Comparison of ENCODE assay signal across 12 cellular contexts in the genomic region with DNA sequence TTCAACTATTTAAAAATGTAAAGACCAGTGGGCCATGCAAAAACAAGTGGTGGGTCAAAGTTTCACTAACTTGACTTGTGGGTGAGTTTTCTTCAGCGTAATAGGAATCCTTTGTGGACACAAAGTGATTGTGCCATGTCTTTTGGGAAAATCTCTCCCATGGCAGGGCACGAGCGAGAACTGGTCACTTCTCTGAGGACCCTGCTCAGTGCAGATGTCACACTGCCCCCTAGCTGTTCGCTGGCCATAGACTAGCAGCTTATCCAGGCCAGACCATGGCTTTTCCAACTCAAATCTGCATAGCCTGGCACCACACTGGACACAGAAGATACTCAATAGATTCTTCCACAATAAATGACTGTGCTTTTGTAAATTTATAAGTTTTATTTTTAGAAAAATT.
DNase-seq lines count a peak whose midpoint lies in the region; ATAC-seq and TF ChIP-seq lines count a peak whose summit lies in the region.
"Had no signal": no experiment of that assay in that cellular context is flagged by ENCODE, and none has a peak within 500 bp of the region (broad histone marks: within the 10 kb centered on the region; RNA-seq: fewer than 3 reads in every experiment).

No MANE protein-coding gene starts in this region.

- H3K4me3 ChIP-seq in AG04450 (ENCODE audit: low read depth, low read length) (no peak overlapping the region), prostate gland (no peak overlapping the region)
- H3K4me3 ChIP-seq: esophagus squamous epithelium had no signal

- no peaks in the 10 kb centered on the region for H3K36me3 ChIP-seq in prostate gland
- H3K36me3 ChIP-seq: esophagus squamous epithelium had no signal

- ATAC-seq in GM19328 (IDR thresholded peaks at IDR 0.05; ENCODE audit: unreplicated experiment) = no peak

- no peak for TF ChIP-seq POLR2A in prostate gland (IDR thresholded peaks at IDR 0.05)

- CTCF ChIA-PET in AG04450 (lab: Charles Lee) = no interaction called here

- H3K27me3 ChIP-seq in AG04450 (ENCODE audit: control insufficient read depth, insufficient read depth, low read length) (no peaks in the 10 kb centered on the region), prostate gland (replicated peaks; ENCODE audit: insufficient read depth) (no peaks in the 10 kb centered on the region)

- intact Hi-C loops in prostate gland (cut with DNase I) = no loop called here

- no peaks in the 10 kb centered on the region for H3K4me1 ChIP-seq in prostate gland (replicated peaks)

- DNase-seq in AG04450 (ENCODE audit: low read depth, low spot score) (no peak), OCI-M1 (lab: John Stamatoyannopoulos, UW) (peak; percentile 78), iPS-NIHi11 (ENCODE audit: low spot score) (peak; percentile 68), putamen (ENCODE audit: low spot score) (no peak), NCI-H524 (lab: John Stamatoyannopoulos, UW) (no peak), prostate gland (ENCODE audit: low spot score) (no peak)
- DNase-seq: activated B cell treated with CpG ODN at 0.5 μM for 24 hours; CD4-positive, CD25-positive, alpha-beta regulatory T cell; esophagus squamous epithelium; NCI-H187 had no signal

- POLR2A ChIA-PET in AG04450 (lab: Yijun Ruan, JAX) = no interaction called here

- 55% methylated on average over 4 of the region's 4 CpGs for WGBS in prostate gland

- TF ChIP-seq CTCF in AG04450 (IDR thresholded peaks at IDR 0.05; ENCODE audit: low read depth, low read length) (0 out of 2 replicates have a peak, but pooled peaks have one; percentile 8), GM12874 (IDR thresholded peaks at IDR 0.05; ENCODE audit: insufficient read depth, low read depth, low read length) (peak; percentile 40), prostate gland (IDR thresholded peaks at IDR 0.05) (no peak)

- peaks cover 6% of the 10 kb centered on the region; the same call in 1 of the 2 replicates for H3K9me3 ChIP-seq in AG04450 (ENCODE audit: control insufficient read depth, insufficient read depth, low read length)
- H3K9me3 ChIP-seq in prostate gland = no peaks in the 10 kb centered on the region
- H3K9me3 ChIP-seq: esophagus squamous epithelium had no signal

- H3K27ac ChIP-seq in AG04450 (ENCODE audit: low read depth, low read length) (no peak overlapping the region), prostate gland (no peak overlapping the region)
- H3K27ac ChIP-seq: esophagus squamous epithelium had no signal

Comparison
In these comparisons a context has a peak if more than half of its experiments do, and no peak if none do; other contexts are left out.
1. DNase-seq: peak in OCI-M1 (single experiment) and iPS-NIHi11 (single experiment); none in AG04450 (single experiment), putamen (single experiment), NCI-H524 (0 of 2) and prostate gland (single experiment).
2. CTCF ChIP-seq: peak in AG04450 (single experiment) and GM12874 (single experiment); none in prostate gland (0 of 4).